ENCODE assay signal across 8 cellular contexts in the genomic region with DNA sequence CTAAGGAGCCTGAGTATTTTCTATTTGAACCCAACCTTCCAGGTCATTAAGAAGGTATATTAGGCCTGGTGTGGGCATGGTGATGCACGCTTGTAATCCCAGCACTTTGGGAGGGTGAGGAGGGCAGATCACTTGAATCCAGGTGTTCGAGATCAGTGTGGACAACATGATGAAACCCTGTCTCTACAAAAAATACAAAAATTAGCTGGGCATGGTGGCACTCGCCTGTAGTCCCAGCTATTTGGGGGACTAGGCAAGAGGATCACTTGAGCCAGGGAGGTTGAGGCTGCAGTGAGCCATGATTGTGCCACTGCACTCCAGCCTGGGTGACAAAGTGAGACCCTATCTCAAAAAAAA. TPM values are rescaled to one million over a fixed set of nuclear protein-coding genes. Genes with fewer than 3 reads are reported as not detected.
DNase-seq lines count a peak whose midpoint lies in the region; ATAC-seq, FAIRE-seq and TF ChIP-seq lines count a peak whose summit lies in the region.
"Not testable (repeated sequence)": the region's sequence is repeated elsewhere in the genome, so short reads cannot be mapped to it uniquely, and the experiment has no call there.

No MANE protein-coding gene starts in this region.

- H3K9me3 Mint-ChIP-seq in CD4-positive, CD25-positive, alpha-beta regulatory T cell; activated CD4-positive, alpha-beta memory T cell treated with anti-CD3 and anti-CD28 coated beads, Interleukin-2, amount 10 ng/mL, durations not matched to agents 7 days and 5 days; astrocyte (ENCODE audit: unreplicated experiment); memory B cell: not testable (repeated sequence)

- H4K20me1 ChIP-seq in OCI-LY3 (ENCODE audit: insufficient read depth, low read length) (peaks cover 91% of the 10 kb centered on the region), astrocyte (ENCODE audit: insufficient read depth, low read length) (peaks cover 66% of the 10 kb centered on the region)

- H3K4me1 Mint-ChIP-seq in CD4-positive, CD25-positive, alpha-beta regulatory T cell, result peaks cover 35 to 84% (median 52%) of the 10 kb centered on the region in 4 donors
- H3K4me1 Mint-ChIP-seq in activated CD4-positive, alpha-beta memory T cell treated with anti-CD3 and anti-CD28 coated beads, Interleukin-2, amount 10 ng/mL, durations not matched to agents 7 days and 5 days, result peaks cover 40% of the 10 kb centered on the region
- H3K4me1 Mint-ChIP-seq in astrocyte (ENCODE audit: low read depth, unreplicated experiment) (peaks cover 24% of the 10 kb centered on the region), memory B cell (peaks cover 45% of the 10 kb centered on the region)

- H3K9ac ChIP-seq in OCI-LY3 (ENCODE audit: low read length), result not testable (repeated sequence)
- H3K9ac ChIP-seq in astrocyte (ENCODE audit: low read length), result peak overlapping the region; percentile 70

- not testable (repeated sequence) for H3K36me3 ChIP-seq in CD4-positive, CD25-positive, alpha-beta regulatory T cell (ENCODE audit: control insufficient read depth, insufficient read depth, low read length); OCI-LY3 (replicated peaks; ENCODE audit: low read depth, low read length); astrocyte (ENCODE audit: insufficient read depth, low read length); esophagus (ENCODE audit: control insufficient read depth in 2 of 2, insufficient read depth in 2 of 2, low read length in 1 of 2); pancreas

- 74 to 87% methylated on average over 3 of the region's 3 CpGs for WGBS in esophagus, 2 donors
- 91 to 95% methylated on average over 3 of the region's 3 CpGs for WGBS in pancreas, 2 donors

- not testable (repeated sequence) for DNase-seq in CD4-positive, CD25-positive, alpha-beta regulatory T cell; activated CD4-positive, alpha-beta memory T cell treated with anti-CD3 and anti-CD28 coated beads, Interleukin-2, amount 10 ng/mL, durations not matched to agents 7 days and 5 days; astrocyte (ENCODE audit: low read depth); memory B cell (ENCODE audit: low spot score in 2 of 2); pancreas

- not testable (repeated sequence) for TF ChIP-seq CTCF in OCI-LY3 (IDR thresholded peaks at IDR 0.05; ENCODE audit: low read depth, low read length); astrocyte (IDR thresholded peaks at IDR 0.05; ENCODE audit: insufficient read depth, low read depth, low read length); pancreas (IDR thresholded peaks at IDR 0.05)

- peak overlapping the region; percentile 90 to 99 (median 98) for H3K27ac Mint-ChIP-seq in CD4-positive, CD25-positive, alpha-beta regulatory T cell
- H3K27ac Mint-ChIP-seq in activated CD4-positive, alpha-beta memory T cell treated with anti-CD3 and anti-CD28 coated beads, Interleukin-2, amount 10 ng/mL, durations not matched to agents 7 days and 5 days, result peak overlapping the region; percentile 78
- peak overlapping the region; percentile 80 for H3K27ac Mint-ChIP-seq in astrocyte (ENCODE audit: unreplicated experiment)
- H3K27ac Mint-ChIP-seq in memory B cell, result peak overlapping the region; percentile 99

- not testable (repeated sequence) for H3K27me3 ChIP-seq in CD4-positive, CD25-positive, alpha-beta regulatory T cell (ENCODE audit: control insufficient read depth, insufficient read depth, low read length); OCI-LY3 (ENCODE audit: low read depth, low read length); astrocyte (ENCODE audit: insufficient read depth, low read length); esophagus (ENCODE audit: control insufficient read depth in 1 of 2, insufficient read depth in 2 of 2, low read length in 2 of 2); pancreas

- ATAC-seq in CD4-positive, CD25-positive, alpha-beta regulatory T cell (ENCODE audit: low read depth in 2 of 2); memory B cell (ENCODE audit: low read depth); pancreas: not testable (repeated sequence)

- not testable (repeated sequence) for H3K36me3 Mint-ChIP-seq in CD4-positive, CD25-positive, alpha-beta regulatory T cell; astrocyte (ENCODE audit: low read depth, unreplicated experiment); memory B cell
- H3K36me3 Mint-ChIP-seq in activated CD4-positive, alpha-beta memory T cell treated with anti-CD3 and anti-CD28 coated beads, Interleukin-2, amount 10 ng/mL, durations not matched to agents 7 days and 5 days (ENCODE audit: low read depth), result peaks cover 20% of the 10 kb centered on the region

- not testable (repeated sequence) for H2AFZ ChIP-seq in OCI-LY3 (ENCODE audit: low read depth, low read length); astrocyte (ENCODE audit: low read depth, low read length)

- POLR2A ChIA-PET in activated CD4-positive, alpha-beta memory T cell treated with anti-CD3 and anti-CD28 coated beads, Interleukin-2, amount 10 ng/mL, durations not matched to agents 7 days and 5 days (lab: Charles Lee), result interaction anchor here (1.2 kb wide), 1 partner anchor 50 kb away, joined by 6 read pairs; the partner anchor contains the start of gene MAPK1

- intact Hi-C loops in pancreas (cut with DNase I), result not testable (repeated sequence)

- peak overlapping the region; percentile 64 to 93 (median 79) for H3K4me3 Mint-ChIP-seq in CD4-positive, CD25-positive, alpha-beta regulatory T cell
- H3K4me3 Mint-ChIP-seq in activated CD4-positive, alpha-beta memory T cell treated with anti-CD3 and anti-CD28 coated beads, Interleukin-2, amount 10 ng/mL, durations not matched to agents 7 days and 5 days, result not testable (repeated sequence)
- peak overlapping the region; percentile 18 for H3K4me3 Mint-ChIP-seq in astrocyte (ENCODE audit: unreplicated experiment)
- peak overlapping the region; percentile 88 for H3K4me3 Mint-ChIP-seq in memory B cell

- H3K4me2 ChIP-seq in OCI-LY3 (ENCODE audit: low read length) (peak overlapping the region; percentile 48), astrocyte (ENCODE audit: low read length) (peak overlapping the region; percentile 74)

- peak overlapping the region; percentile 87 for H3K27ac ChIP-seq in CD4-positive, CD25-positive, alpha-beta regulatory T cell (ENCODE audit: insufficient read depth, low read length, poor library complexity, severe bottlenecking)
- H3K27ac ChIP-seq in OCI-LY3 (ENCODE audit: low read length) (0 out of 2 replicates have a peak overlapping the region, but pooled peaks have one; percentile 22), astrocyte (ENCODE audit: low read depth, low read length) (peak overlapping the region; percentile 83), esophagus (ENCODE audit: low read depth in 2 of 2, low read length in 1 of 2) (peak overlapping the region; percentile 63 to 68), pancreas (peak overlapping the region in 3 of 4 donors; percentile 5 to 84 (median 79)), temporal lobe (ENCODE audit: low read depth, low read length) (peak overlapping the region; percentile 7)

- not testable (repeated sequence) for H3K27me3 Mint-ChIP-seq in CD4-positive, CD25-positive, alpha-beta regulatory T cell; activated CD4-positive, alpha-beta memory T cell treated with anti-CD3 and anti-CD28 coated beads, Interleukin-2, amount 10 ng/mL, durations not matched to agents 7 days and 5 days; astrocyte (ENCODE audit: low read depth, unreplicated experiment); memory B cell

- CTCF ChIA-PET in activated CD4-positive, alpha-beta memory T cell treated with anti-CD3 and anti-CD28 coated beads, Interleukin-2, amount 10 ng/mL, durations not matched to agents 7 days and 5 days (lab: Charles Lee), result interaction anchor here (1.2 kb wide), 1 partner anchor 21 kb away, joined by 4 read pairs; no protein-coding TSS in a partner anchor

- FAIRE-seq in astrocyte (lab: Jason Lieb, UNC); pancreas (lab: Jason Lieb, UNC): not testable (repeated sequence)

- peaks cover 54% of the 10 kb centered on the region for H3K4me1 ChIP-seq in CD4-positive, CD25-positive, alpha-beta regulatory T cell (ENCODE audit: control insufficient read depth, insufficient read depth, low read length, poor library complexity, severe bottlenecking)
- H3K4me1 ChIP-seq in OCI-LY3 (ENCODE audit: low read length) (peaks cover 17% of the 10 kb centered on the region), astrocyte (ENCODE audit: insufficient read depth, low read length) (peaks cover 17% of the 10 kb centered on the region), pancreas (peaks cover 0 to 16% (median 13%) of the 10 kb centered on the region in 3 donors)
- H3K4me1 ChIP-seq in esophagus (ENCODE audit: control insufficient read depth in 2 of 2, insufficient read depth in 2 of 2, low read length in 1 of 2), result not testable (repeated sequence)

- H3K79me2 ChIP-seq in OCI-LY3 (ENCODE audit: low read length) (peaks cover 94% of the 10 kb centered on the region), astrocyte (ENCODE audit: insufficient read depth, low read length) (peaks cover 91% of the 10 kb centered on the region)

- not testable (repeated sequence) for H3K9me3 ChIP-seq in CD4-positive, CD25-positive, alpha-beta regulatory T cell (ENCODE audit: control insufficient read depth in 2 of 2, low read length in 2 of 2); OCI-LY3 (ENCODE audit: insufficient read depth, low read length); astrocyte (ENCODE audit: insufficient read depth, low read depth, low read length); esophagus (ENCODE audit: control insufficient read depth in 2 of 2, insufficient read depth in 1 of 2, low read depth in 1 of 2, low read length in 1 of 2); pancreas

- H3K4me3 ChIP-seq in CD4-positive, CD25-positive, alpha-beta regulatory T cell (ENCODE audit: low read depth, low read length), result peak overlapping the region; percentile 70
- H3K4me3 ChIP-seq in OCI-LY3 (ENCODE audit: low read length); astrocyte (ENCODE audit: insufficient read depth, low read depth, low read length); esophagus (ENCODE audit: low read depth in 1 of 2, low read length in 2 of 2); pancreas: not testable (repeated sequence)

RNA-seq across cellular contexts. Expression of gene MAPK1, which starts 50.0 kb away (rescaled TPM):
- total RNA-seq in CD4-positive, CD25-positive, alpha-beta regulatory T cell, result 88.0 TPM
- 10 to 100 TPM; 46.5 to 81.3 (median 64.7) TPM for polyA plus RNA-seq in CD4-positive, CD25-positive, alpha-beta regulatory T cell
- total RNA-seq in activated CD4-positive, alpha-beta memory T cell treated with anti-CD3 and anti-CD28 coated beads, Interleukin-2, amount 10 ng/mL, durations not matched to agents 7 days and 5 days, result 10 to 100 TPM; 97.6 to 99.5 TPM
- total RNA-seq in astrocyte (138 and 148 TPM in 2 replicates), pancreas (10 to 100 TPM; 50.6 to 85.7 (median 69.7) TPM), temporal lobe (60.0 TPM)
- polyA plus RNA-seq in esophagus (10 to 100 TPM in 1 of 2 donors, 1 to 10 TPM in 1; 10.0 to 17.4 TPM), pancreas (10 to 100 TPM in 1 of 2 donors, 1 to 10 TPM in 1; 7.0 to 10.9 TPM)

Comparison
In these comparisons a context has a peak if more than half of its experiments do, and no peak if none do; other contexts are left out.
1. H3K27ac ChIP-seq: peak in every context shown above with its lines; median percentile 87 in CD4-positive, CD25-positive, alpha-beta regulatory T cell; 83 in astrocyte; 79 in pancreas; 66 in esophagus; 22 in OCI-LY3; 7 in temporal lobe.